In the genomic region with DNA sequence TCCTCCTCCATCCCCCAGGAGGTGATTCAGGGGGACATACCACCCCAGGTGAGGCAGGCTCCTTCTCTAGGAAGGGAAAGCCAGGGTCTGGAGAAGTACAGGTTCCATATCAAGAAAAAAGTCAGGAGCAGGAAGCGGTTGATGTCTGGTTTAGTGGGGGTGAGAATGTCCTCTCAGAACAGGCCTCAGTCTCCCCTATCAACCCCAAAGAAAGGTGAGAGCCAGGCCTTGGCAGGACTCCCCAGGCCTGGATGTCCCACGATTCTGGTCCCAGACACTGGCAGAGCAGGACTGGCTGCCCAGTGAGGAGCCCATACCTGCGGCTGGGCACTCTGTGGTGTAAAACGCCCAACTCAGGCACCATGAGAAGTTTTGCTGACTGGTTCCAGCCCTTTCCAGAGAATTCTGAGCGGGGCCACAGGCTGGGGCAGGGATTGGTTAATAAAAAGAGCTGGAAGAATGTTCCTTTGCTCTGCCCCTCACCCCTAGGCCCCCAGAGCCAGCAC, we compare ENCODE assay signal across 17 cellular contexts. TPM values are rescaled to one million over a fixed set of nuclear protein-coding genes. Genes with fewer than 3 reads are reported as not detected.
DNase-seq lines count a peak whose midpoint lies in the region; ATAC-seq, FAIRE-seq and TF ChIP-seq lines count a peak whose summit lies in the region.
"Had no signal": no experiment of that assay in that cellular context is flagged by ENCODE, and none has a peak within 500 bp of the region (broad histone marks: within the 10 kb centered on the region; RNA-seq: fewer than 3 reads in every experiment).

No MANE protein-coding gene starts in this region.

- no peak overlapping the region for H3K4me3 ChIP-seq in Caco-2 (ENCODE audit: low read depth, low read length)
- H3K4me3 ChIP-seq in kidney (ENCODE audit: low read length in 2 of 2): no peak overlapping the region
- no peak overlapping the region for H3K4me3 ChIP-seq in upper lobe of right lung
- H3K4me3 ChIP-seq: BLaER1 treated with 17β-estradiol and CSF1 and Interleukin-3, amounts not matched to agents 10 nM and 100 nM had no signal

- no peak overlapping the region for H3K4me3 Mint-ChIP-seq in Caco-2 (ENCODE audit: unreplicated experiment)
- no peak overlapping the region for H3K4me3 Mint-ChIP-seq in osteocyte (ENCODE audit: unreplicated experiment)

- no peaks in the 10 kb centered on the region for H3K36me3 ChIP-seq in Caco-2 (ENCODE audit: control insufficient read depth, insufficient read depth, low read length)
- H3K36me3 ChIP-seq in kidney (ENCODE audit: control insufficient read depth in 1 of 2, insufficient read depth in 2 of 2, low read length in 2 of 2): peaks cover 4 to 9% of the 10 kb centered on the region in 2 donors
- no peaks in the 10 kb centered on the region for H3K36me3 ChIP-seq in upper lobe of right lung
- H3K36me3 ChIP-seq: BLaER1 treated with 17β-estradiol and CSF1 and Interleukin-3, amounts not matched to agents 10 nM and 100 nM had no signal

- CTCF ChIA-PET in Caco-2 (lab: Charles Lee): no interaction called here

- no peak for FAIRE-seq in kidney (lab: Jason Lieb, UNC)
- FAIRE-seq: A204.1, GM19239 had no signal

- H3K27ac ChIP-seq in angular gyrus (ENCODE audit: low read depth, low read length): peak overlapping the region; percentile 72
- peak overlapping the region; percentile 73 for H3K27ac ChIP-seq in kidney (ENCODE audit: low read depth in 2 of 2, low read length in 2 of 2)
- H3K27ac ChIP-seq in upper lobe of right lung: no peak overlapping the region

- POLR2A ChIA-PET in Caco-2 (lab: Charles Lee): no interaction called here

- intact Hi-C loops in Caco-2 (cut with micrococcal nuclease; ENCODE audit: unreplicated experiment) (no loop called here), kidney (cut with DNase I) (no loop called here), upper lobe of right lung (cut with DNase I) (no loop called here), left ventricle myocardium superior (cut with micrococcal nuclease) (no loop called here)

- peak overlapping the region in 1 of 2 donors; percentile 55 for H3K9ac ChIP-seq in kidney (ENCODE audit: low read length in 2 of 2)
- H3K9ac ChIP-seq: BLaER1 treated with 17β-estradiol and CSF1 and Interleukin-3, amounts not matched to agents 10 nM and 100 nM had no signal

- H3K27me3 ChIP-seq in Caco-2 (replicated peaks; ENCODE audit: control insufficient read depth, insufficient read depth, low read length) (no peaks in the 10 kb centered on the region), upper lobe of right lung (no peaks in the 10 kb centered on the region)
- H3K27me3 ChIP-seq: BLaER1 treated with 17β-estradiol and CSF1 and Interleukin-3, amounts not matched to agents 10 nM and 100 nM had no signal

- H3K9me3 Mint-ChIP-seq in Caco-2 (ENCODE audit: unreplicated experiment): peaks cover 3% of the 10 kb centered on the region
- H3K9me3 Mint-ChIP-seq in osteocyte (ENCODE audit: unreplicated experiment): no peaks in the 10 kb centered on the region

- no TSS peak for BruUV-seq in Caco-2 (replicated peaks; lab: Mats Ljungman, UMichigan)

- peak overlapping the region; percentile 40 for H3K27ac Mint-ChIP-seq in Caco-2 (ENCODE audit: unreplicated experiment)
- no peak overlapping the region for H3K27ac Mint-ChIP-seq in osteocyte (ENCODE audit: unreplicated experiment)

- H3K9me3 ChIP-seq in Caco-2 (peaks cover 6% of the 10 kb centered on the region; the same call in 1 of the 2 replicates), kidney (ENCODE audit: control insufficient read depth in 1 of 2, low read length in 2 of 2) (no peaks in the 10 kb centered on the region), upper lobe of right lung (no peaks in the 10 kb centered on the region)

- TF ChIP-seq CTCF in Caco-2 (IDR thresholded peaks at IDR 0.05; ENCODE audit: insufficient read depth in 1 of 2, low read depth in 1 of 2, low read length in 1 of 2, severe bottlenecking in 1 of 2, unreplicated experiment in 1 of 2): no peak
- TF ChIP-seq CTCF in kidney (IDR thresholded peaks at IDR 0.05; ENCODE audit: borderline replicate concordance, extremely low read depth, insufficient read depth): no peak
- no peak for TF ChIP-seq CTCF in osteocyte (IDR thresholded peaks at IDR 0.05)
- no peak for TF ChIP-seq CTCF in upper lobe of right lung (IDR thresholded peaks at IDR 0.05)

- ATAC-seq in upper lobe of right lung (no peak), left ventricle myocardium superior (no peak)

- DNase-seq in Caco-2 (no peak), kidney (no peak), osteocyte (ENCODE audit: extremely low spot score, unreplicated experiment) (peak; percentile 62), upper lobe of right lung (no peak), left ventricle myocardium superior (no peak), AG08395 (ENCODE audit: low spot score) (no peak), GM19238 (ENCODE audit: insufficient read length, low spot score) (no peak)
- DNase-seq: EL; NCI-H1105 treated with DMSO at 0.1 percent for 48 hours; NCI-H187; NK-92 treated with Interleukin-12 subunit alpha and Interleukin-12 subunit beta, amount 100 ng/mL, for 24 hours; OCI-M1; SHP77 treated with DMSO at 0.1 percent for 48 hours had no signal

- H3K27me3 Mint-ChIP-seq in Caco-2 (ENCODE audit: insufficient read depth, unreplicated experiment): peaks cover 3% of the 10 kb centered on the region
- peaks cover 4% of the 10 kb centered on the region for H3K27me3 Mint-ChIP-seq in osteocyte (ENCODE audit: unreplicated experiment)

- H3K36me3 Mint-ChIP-seq in Caco-2 (ENCODE audit: insufficient read depth, unreplicated experiment) (no peaks in the 10 kb centered on the region), osteocyte (ENCODE audit: unreplicated experiment) (no peaks in the 10 kb centered on the region)

- H3K4me1 Mint-ChIP-seq in Caco-2 (ENCODE audit: low read depth, unreplicated experiment) (peaks cover 12% of the 10 kb centered on the region), osteocyte (ENCODE audit: unreplicated experiment) (peaks cover 3% of the 10 kb centered on the region)

- H3K4me1 ChIP-seq in Caco-2 (peaks cover 12% of the 10 kb centered on the region), kidney (ENCODE audit: control insufficient read depth in 1 of 2, insufficient read depth in 1 of 2, low read depth in 1 of 2, low read length in 2 of 2) (peaks cover 6 to 17% of the 10 kb centered on the region in 2 donors), upper lobe of right lung (no peaks in the 10 kb centered on the region)

RNA-seq across cellular contexts. Expression of a gene that starts 13.3 kb away (rescaled TPM):
- 0.30 and 0.39 TPM in 2 replicates for total RNA-seq in Caco-2 (2022)
- total RNA-seq in kidney: 31.5 TPM
- 241 TPM for polyA plus RNA-seq in kidney (ENCODE audit: insufficient read depth, low read depth, low replicate concordance)
- total RNA-seq in osteocyte: 1.8 and 2.1 TPM in 2 replicates
- total RNA-seq in upper lobe of right lung: 1.6 TPM
- total RNA-seq in left ventricle myocardium superior: 0.12 TPM

RNA-seq across cellular contexts. Expression of a gene that starts 51.3 kb away (rescaled TPM):
- total RNA-seq in Caco-2 (2022) (20.3 and 22.7 TPM in 2 replicates), kidney (11.0 TPM), osteocyte (13.6 and 15.4 TPM in 2 replicates), upper lobe of right lung (13.3 TPM), left ventricle myocardium superior (6.1 TPM)
- polyA plus RNA-seq in kidney (ENCODE audit: insufficient read depth, low read depth, low replicate concordance): 9.3 TPM

Comparison
In these comparisons a context has a peak if more than half of its experiments do, and no peak if none do; other contexts are left out.
1. RNA of a gene that starts 13.3 kb away (total RNA-seq): 31.5 TPM in kidney (single experiment); 1.8 to 2.1 TPM in osteocyte, 1.6 TPM in upper lobe of right lung (single experiment), 0.30 to 0.39 TPM in Caco-2 and 0.12 TPM in left ventricle myocardium superior (single experiment); every median in the first group is over 10 times any median in the second.